Comparison of ENCODE assay signal across 10 cellular contexts in genomic region chr1:110212165-110213142, GRCh38. TPM values are rescaled to one million over a fixed set of nuclear protein-coding genes. Genes with fewer than 3 reads are reported as not detected.
DNase-seq lines count a peak whose midpoint lies in the region; ATAC-seq and TF ChIP-seq lines count a peak whose summit lies in the region.
"Had no signal": no experiment of that assay in that cellular context is flagged by ENCODE, and none has a peak within 500 bp of the region (broad histone marks: within the 10 kb centered on the region; RNA-seq: fewer than 3 reads in every experiment).

No MANE protein-coding gene starts in this region.

- peak overlapping the region; percentile 67 for H3K27ac Mint-ChIP-seq in activated CD8-positive, alpha-beta T cell treated with anti-CD3 and anti-CD28 coated beads, Interleukin-2, amount 10 ng/mL, durations not matched to agents 7 days and 5 days

- peak overlapping the region; percentile 65 for H3K4me3 Mint-ChIP-seq in activated CD8-positive, alpha-beta T cell treated with anti-CD3 and anti-CD28 coated beads, Interleukin-2, amount 10 ng/mL, durations not matched to agents 7 days and 5 days

- H3K4me3 ChIP-seq in thoracic aorta: peak overlapping the region; percentile 89
- H3K4me3 ChIP-seq: K562 had no signal

- no peaks in the 10 kb centered on the region for H3K36me3 ChIP-seq in thoracic aorta

- H3K9me3 ChIP-seq in thoracic aorta: no peaks in the 10 kb centered on the region
- H3K9me3 ChIP-seq: body of pancreas had no signal

- TF ChIP-seq CTCF in thoracic aorta (IDR thresholded peaks at IDR 0.05): no peak

- no peak for ATAC-seq in activated CD8-positive, alpha-beta T cell treated with anti-CD3 and anti-CD28 coated beads, Interleukin-2, amount 10 ng/mL, durations not matched to agents 7 days and 5 days
- ATAC-seq in thoracic aorta (ENCODE audit: insufficient number of reproducible peaks, low FRiP score, low read depth): no peak
- ATAC-seq: body of pancreas, K562 had no signal

- H3K27ac ChIP-seq in thoracic aorta: no peak overlapping the region

- peak; percentile 66 for DNase-seq in activated CD8-positive, alpha-beta memory T cell treated with anti-CD3 and anti-CD28 coated beads for 24 hours
- DNase-seq in activated CD8-positive, alpha-beta memory T cell treated with anti-CD3 and anti-CD28 coated beads, Interleukin-2, amount 50 U/mL, for 48 hours: no peak
- DNase-seq in activated CD8-positive, alpha-beta T cell treated with anti-CD3 and anti-CD28 coated beads, Interleukin-2, amount 10 ng/mL, durations not matched to agents 7 days and 5 days: no peak
- DNase-seq in islet precursor cell (peak; percentile 63), thoracic aorta (ENCODE audit: low spot score) (no peak), NCI-H2081 treated with DMSO at 0.1 percent for 48 hours (lab: John Stamatoyannopoulos, UW) (no peak), foreskin melanocyte (no peak), DMS153 treated with DMSO at 0.1 percent for 48 hours (lab: John Stamatoyannopoulos, UW; ENCODE audit: unreplicated experiment) (no peak)

- peaks cover 1% of the 10 kb centered on the region for H3K36me3 Mint-ChIP-seq in activated CD8-positive, alpha-beta T cell treated with anti-CD3 and anti-CD28 coated beads, Interleukin-2, amount 10 ng/mL, durations not matched to agents 7 days and 5 days (ENCODE audit: low read depth)

- no peaks in the 10 kb centered on the region for H3K9me3 Mint-ChIP-seq in activated CD8-positive, alpha-beta T cell treated with anti-CD3 and anti-CD28 coated beads, Interleukin-2, amount 10 ng/mL, durations not matched to agents 7 days and 5 days (ENCODE audit: insufficient read depth)

- H3K27me3 Mint-ChIP-seq in activated CD8-positive, alpha-beta T cell treated with anti-CD3 and anti-CD28 coated beads, Interleukin-2, amount 10 ng/mL, durations not matched to agents 7 days and 5 days (ENCODE audit: low read depth): peaks cover 8% of the 10 kb centered on the region

- CTCF ChIA-PET in activated CD8-positive, alpha-beta T cell treated with anti-CD3 and anti-CD28 coated beads, Interleukin-2, amount 10 ng/mL, durations not matched to agents 7 days and 5 days (lab: Charles Lee): interaction anchor here (0.7 to 2.6 kb wide), 6 partner anchors 10 to 248 kb away, joined by 3 to 17 read pairs (median 10); partner anchors contain the start of gene RBM15

- peaks cover 39% of the 10 kb centered on the region for H3K4me1 Mint-ChIP-seq in activated CD8-positive, alpha-beta T cell treated with anti-CD3 and anti-CD28 coated beads, Interleukin-2, amount 10 ng/mL, durations not matched to agents 7 days and 5 days (ENCODE audit: low read depth)

- no peaks in the 10 kb centered on the region for H3K27me3 ChIP-seq in thoracic aorta (replicated peaks; ENCODE audit: insufficient read depth)
- H3K27me3 ChIP-seq: body of pancreas had no signal

- POLR2A ChIA-PET in activated CD8-positive, alpha-beta T cell treated with anti-CD3 and anti-CD28 coated beads, Interleukin-2, amount 10 ng/mL, durations not matched to agents 7 days and 5 days (lab: Charles Lee): interaction anchor here (0.6 to 7.3 kb wide), 2 partner anchors 126 to 229 kb away, joined by 3 to 69 read pairs; partner anchors contain the start of gene RBM15

- H3K4me1 ChIP-seq in thoracic aorta (ENCODE audit: control insufficient read depth in 1 of 2, low read depth in 2 of 2): peaks cover 0 to 62% of the 10 kb centered on the region in 2 donors

RNA-seq across cellular contexts. Expression of gene KCNC4, which starts 2.3 kb away (rescaled TPM):
- total RNA-seq in activated CD8-positive, alpha-beta T cell treated with anti-CD3 and anti-CD28 coated beads, Interleukin-2, amount 10 ng/mL, durations not matched to agents 7 days and 5 days: 1 to 10 TPM; 7.5 to 8.3 TPM
- total RNA-seq in thoracic aorta: 10 to 100 TPM; 12.7 to 17.6 TPM

Comparison
In these comparisons a context has a peak if more than half of its experiments do, and no peak if none do; other contexts are left out.
1. DNase-seq: peak in activated CD8-positive, alpha-beta memory T cell treated with anti-CD3 and anti-CD28 coated beads for 24 hours (single experiment) and islet precursor cell (single experiment); none in activated CD8-positive, alpha-beta memory T cell treated with anti-CD3 and anti-CD28 coated beads, Interleukin-2, amount 50 U/mL, for 48 hours (single experiment), activated CD8-positive, alpha-beta T cell treated with anti-CD3 and anti-CD28 coated beads, Interleukin-2, amount 10 ng/mL, durations not matched to agents 7 days and 5 days (single experiment), thoracic aorta (single experiment), NCI-H2081 treated with DMSO at 0.1 percent for 48 hours (single experiment), foreskin melanocyte (single experiment) and DMS153 treated with DMSO at 0.1 percent for 48 hours (single experiment).